ENCODE assay signal across 12 cellular contexts in genomic region chr4:111838406-111838930, GRCh38.
DNase-seq lines count a peak whose midpoint lies in the region; ATAC-seq, FAIRE-seq and TF ChIP-seq lines count a peak whose summit lies in the region.
"Had no signal": no experiment of that assay in that cellular context is flagged by ENCODE, and none has a peak within 500 bp of the region (broad histone marks: within the 10 kb centered on the region; RNA-seq: fewer than 3 reads in every experiment).

No MANE protein-coding gene starts in this region.

- no peak overlapping the region for H3K9ac ChIP-seq in OCI-LY3 (ENCODE audit: low read length)

- H4K20me1 ChIP-seq in OCI-LY3 (ENCODE audit: insufficient read depth, low read length), result no peaks in the 10 kb centered on the region

- no peak for DNase-seq in GM12891 (ENCODE audit: insufficient read length, low spot score)
- no peak for DNase-seq in esophagus muscularis mucosa (ENCODE audit: extremely low spot score)
- no peak for DNase-seq in erythroblast (lab: John Stamatoyannopoulos, UW)
- DNase-seq in GM13976 (ENCODE audit: low spot score), result no peak
- DNase-seq in Kasumi-1 (lab: John Stamatoyannopoulos, UW), result no peak
- DNase-seq: activated T-cell treated with anti-CD3 and anti-CD28 coated beads, Interleukin-2, amount 50 U/mL, for 48 hours; endodermal cell had no signal

- H3K4me1 ChIP-seq in OCI-LY3 (ENCODE audit: low read length), result peaks cover 27% of the 10 kb centered on the region
- no peaks in the 10 kb centered on the region for H3K4me1 ChIP-seq in esophagus muscularis mucosa
- H3K4me1 ChIP-seq: A549 had no signal

- H2AFZ ChIP-seq in OCI-LY3 (ENCODE audit: low read depth, low read length), result no peak overlapping the region

- ATAC-seq in GM21367 (IDR thresholded peaks at IDR 0.05; ENCODE audit: unreplicated experiment) (peak; percentile 83), HG03060 (IDR thresholded peaks at IDR 0.05; ENCODE audit: low read depth, unreplicated experiment) (peak; percentile 89)
- ATAC-seq: A549, K562 had no signal

- H3K27ac ChIP-seq in OCI-LY3 (ENCODE audit: low read length) (no peak overlapping the region), esophagus muscularis mucosa (replicated peaks in 1 of 4) (no peak overlapping the region)
- H3K27ac ChIP-seq: A549 had no signal

- H3K4me3 ChIP-seq in OCI-LY3 (ENCODE audit: low read length), result no peak overlapping the region
- H3K4me3 ChIP-seq in esophagus muscularis mucosa, result no peak overlapping the region
- H3K4me3 ChIP-seq: A549, K562 had no signal

- TF ChIP-seq CTCF in OCI-LY3 (IDR thresholded peaks at IDR 0.05; ENCODE audit: low read depth, low read length) (no peak), esophagus muscularis mucosa (IDR thresholded peaks at IDR 0.05) (no peak), GM13976 (IDR thresholded peaks at IDR 0.05; ENCODE audit: borderline replicate concordance, control extremely low read depth, extremely low read depth, insufficient read depth, missing control alignments) (no peak)

- 76% methylated on average over 4 of the region's 4 CpGs for WGBS in esophagus muscularis mucosa

- H3K36me3 ChIP-seq in OCI-LY3 (replicated peaks; ENCODE audit: low read depth, low read length), result no peaks in the 10 kb centered on the region
- H3K36me3 ChIP-seq in esophagus muscularis mucosa, result no peaks in the 10 kb centered on the region

- in situ Hi-C loops in GM13976 (cut with MboI; ENCODE audit: low sequenced_read_pairs, unreplicated experiment), result no loop called here

- no peak for TF ChIP-seq EP300 in esophagus muscularis mucosa (IDR thresholded peaks at IDR 0.05)

- H3K27me3 ChIP-seq in OCI-LY3 (ENCODE audit: low read depth, low read length) (no peaks in the 10 kb centered on the region), esophagus muscularis mucosa (no peaks in the 10 kb centered on the region)

- H3K9me3 ChIP-seq in OCI-LY3 (ENCODE audit: insufficient read depth, low read length) (no peaks in the 10 kb centered on the region), esophagus muscularis mucosa (no peaks in the 10 kb centered on the region)
- H3K9me3 ChIP-seq: A549 had no signal

- H3K79me2 ChIP-seq in OCI-LY3 (ENCODE audit: low read length), result no peaks in the 10 kb centered on the region

- intact Hi-C loops in esophagus muscularis mucosa (cut with DNase I), result no loop called here

- no peak for FAIRE-seq in GM12891 (lab: Jason Lieb, UNC)
- FAIRE-seq: A549, K562 had no signal

- H3K4me2 ChIP-seq in OCI-LY3 (ENCODE audit: low read length), result peak overlapping the region; percentile 47
- H3K4me2 ChIP-seq: A549 had no signal

- TF ChIP-seq POLR2A in GM12891 (IDR thresholded peaks at IDR 0.05; ENCODE audit: low read depth, low read length) (no peak), esophagus muscularis mucosa (IDR thresholded peaks at IDR 0.05; ENCODE audit: low read depth) (no peak), erythroblast (IDR thresholded peaks at IDR 0.05; ENCODE audit: low read length) (no peak)

TF ChIP-seq in GM12891, 5 proteins besides CTCF, POLR2A, EP300 and RAD21:
- no peak for TF ChIP-seq TAF1 (IDR thresholded peaks at IDR 0.05; ENCODE audit: low read depth, low read length)
- peak; percentile 82 for TF ChIP-seq SPI1 (IDR thresholded peaks at IDR 0.05; ENCODE audit: low read depth, low read length)
